Comparison of ENCODE assay signal across 8 cellular contexts in genomic region chr6:34243901-34244884, GRCh38. TPM values are rescaled to one million over a fixed set of nuclear protein-coding genes. Genes with fewer than 3 reads are reported as not detected.
A peak's percentile ranks its signal among the peaks of the same experiment; 100 is the strongest.
DNase-seq lines count a peak whose midpoint lies in the region; ATAC-seq, FAIRE-seq and TF ChIP-seq lines count a peak whose summit lies in the region.

No MANE protein-coding gene starts in this region.

- H3K27me3 Mint-ChIP-seq in nephron progenitor cell (ENCODE audit: low read depth, poor library complexity): no peaks in the 10 kb centered on the region

- no peaks in the 10 kb centered on the region for H3K9me3 ChIP-seq in uterus

- H3K27ac Mint-ChIP-seq in nephron progenitor cell: peak overlapping the region; percentile 75

- H3K4me3 ChIP-seq in uterus: no peak overlapping the region

- H3K4me1 ChIP-seq in uterus: peaks cover 8 to 11% of the 10 kb centered on the region in 2 donors

- no peak for FAIRE-seq in D721Med (lab: Jason Lieb, UNC)

- no peak for ATAC-seq in HG02588 (IDR thresholded peaks at IDR 0.05; ENCODE audit: unreplicated experiment)
- ATAC-seq in HG03095 (IDR thresholded peaks at IDR 0.05; ENCODE audit: unreplicated experiment): no peak

- H3K36me3 ChIP-seq in uterus: no peaks in the 10 kb centered on the region

- no peak for DNase-seq in D721Med (ENCODE audit: insufficient read length, low spot score)
- DNase-seq in HuH-7 (ENCODE audit: low spot score): peak; percentile 19
- DNase-seq in activated CD4-positive, alpha-beta T cell treated with anti-CD3 and anti-CD28 coated beads, Interleukin-2, amount 50 U/mL, for 48 hours: peak; percentile 72 to 77
- DNase-seq in epidermal melanocyte (ENCODE audit: insufficient read length, low spot score): peak; percentile 76
- no peak for DNase-seq in nephron progenitor cell
- peak; percentile 79 to 88 for DNase-seq in uterus

- peak overlapping the region in 1 of 2 donors; percentile 77 for H3K27ac ChIP-seq in uterus

- peak; percentile 11 for TF ChIP-seq CTCF in D721Med (IDR thresholded peaks at IDR 0.05; ENCODE audit: insufficient read depth, missing control alignments)
- TF ChIP-seq CTCF in nephron progenitor cell (IDR thresholded peaks at IDR 0.05): peak; percentile 25
- peak in 2 of 4 experiments; percentile 6 to 17 for TF ChIP-seq CTCF in uterus (IDR thresholded peaks at IDR 0.05)

- intact Hi-C loops in uterus (cut with DNase I; ENCODE audit: low total_unique reads): no loop called here

- TF ChIP-seq POLR2A in uterus (IDR thresholded peaks at IDR 0.05): no peak

- peaks cover 72% of the 10 kb centered on the region for H3K4me1 Mint-ChIP-seq in nephron progenitor cell

- no peak overlapping the region for H3K4me3 Mint-ChIP-seq in nephron progenitor cell

- H3K27me3 ChIP-seq in uterus: no peaks in the 10 kb centered on the region

- peaks cover 41% of the 10 kb centered on the region for H3K36me3 Mint-ChIP-seq in nephron progenitor cell (ENCODE audit: low read depth)

- H3K9me3 Mint-ChIP-seq in nephron progenitor cell: no peaks in the 10 kb centered on the region

RNA-seq across cellular contexts. Expression of gene SMIM29, which starts 4.6 kb away (rescaled TPM):
- total RNA-seq in uterus: 10 to 100 TPM in 3 of 4 donors, 1 to 10 TPM in 1; 5.2 to 44.3 (median 20.0) TPM

RNA-seq across cellular contexts. Expression of gene HMGA1, which starts 7.5 kb away (rescaled TPM):
- total RNA-seq in uterus: 10 to 100 TPM in 2 of 4 donors, 1 to 10 TPM in 1, under 1 TPM in 1; 0.51 to 24.4 (median 13.5) TPM

Comparison
In these comparisons a context has a peak if more than half of its experiments do, and no peak if none do; other contexts are left out.
1. DNase-seq: peak in HuH-7 (single experiment), activated CD4-positive, alpha-beta T cell treated with anti-CD3 and anti-CD28 coated beads, Interleukin-2, amount 50 U/mL, for 48 hours (2 of 2), epidermal melanocyte (single experiment) and uterus (2 of 2); none in D721Med (single experiment) and nephron progenitor cell (single experiment).